36 cellular contexts compared by ENCODE assay signal in genomic region chr19:3194703-3195087, GRCh38. TPM values are rescaled to one million over a fixed set of nuclear protein-coding genes. Genes with fewer than 3 reads are reported as not detected.
"Had no signal": no experiment of that assay in that cellular context is flagged by ENCODE, and none has a peak within 500 bp of the region (broad histone marks: within the 10 kb centered on the region; RNA-seq: fewer than 3 reads in every experiment).

No MANE protein-coding gene starts in this region.

- H3K4me3 ChIP-seq: adrenal gland had no signal

- ATAC-seq: activated CD8-positive, alpha-beta T cell treated with anti-CD3 and anti-CD28 coated beads for 36 hours; activated naive CD4-positive, alpha-beta T cell treated with anti-CD3 and anti-CD28 coated beads, Interleukin-2, amount 50 U/mL, for 72 hours; activated T-cell treated with anti-CD3 and anti-CD28 coated beads, Interleukin-2, amount 50 U/mL, for 4 hours; activated T-cell treated with anti-CD3 and anti-CD28 coated beads, Interleukin-2, amount 50 U/mL, for 72 hours; activated T-helper 17 cell treated with anti-CD3 and anti-CD28 coated beads, Interleukin-2, amount 50 U/mL, for 72 hours had no signal

- H3K27ac ChIP-seq: adrenal gland, WERI-Rb-1 had no signal

- H3K4me3 Mint-ChIP-seq: activated B cell treated with CpG ODN at 0.5 μM for 24 hours; activated CD4-positive, alpha-beta memory T cell treated with anti-CD3 and anti-CD28 coated beads for 36 hours; activated CD4-positive, alpha-beta T cell treated with anti-CD3 and anti-CD28 coated beads, Interleukin-2, amount 10 ng/mL, durations not matched to agents 24 days and 14 days; activated CD8-positive, alpha-beta T cell treated with anti-CD3 and anti-CD28 coated beads for 36 hours; activated naive CD4-positive, alpha-beta T cell treated with anti-CD3 and anti-CD28 coated beads for 36 hours; activated naive CD8-positive, alpha-beta T cell treated with anti-CD3 and anti-CD28 coated beads for 36 hours; activated T-cell treated with anti-CD3 and anti-CD28 coated beads, Interleukin-2, amount 50 U/mL, for 4 hours; activated T-cell treated with anti-CD3 and anti-CD28 coated beads, Interleukin-2, amount 50 U/mL, for 72 hours; activated T-helper 1 cell treated with anti-CD3 and anti-CD28 coated beads, Interleukin-12 subunit alpha, Interleukin-12 subunit beta, Interleukin-2, Interleukin-4 antibody, amounts not matched to agents 30 ng/mL and 10 ng/mL and 1 ng/mL, durations not matched to agents 14 hours and 24 hours and 36 hours; activated T-helper 17 cell treated with anti-CD3 and anti-CD28 coated beads, Interleukin-2, amount 50 U/mL, for 72 hours; brain; T-helper 1 cell treated with Interleukin-12 subunit alpha and Interleukin-12 subunit beta and Interleukin-4 antibody, amounts not matched to agents 30 μg/mL and 1 μg/mL, for 36 hours; T-helper 2 cell treated with Interferon-gamma antibody and Interleukin-4, amounts not matched to agents 5 μg/mL and 100 μg/mL, for 36 hours had no signal

- DNase-seq: activated B cell treated with CpG ODN at 0.5 μM for 24 hours; activated CD4-positive, alpha-beta memory T cell treated with anti-CD3 and anti-CD28 coated beads for 36 hours; activated CD4-positive, alpha-beta T cell treated with anti-CD3 and anti-CD28 coated beads for 4 hours; activated CD4-positive, alpha-beta T cell treated with anti-CD3 and anti-CD28 coated beads, Interleukin-2, amount 10 ng/mL, durations not matched to agents 24 days and 14 days; activated CD4-positive, alpha-beta T cell treated with anti-CD3 and anti-CD28 coated beads, Interleukin-2, amount 50 U/mL, for 1 hour; activated CD4-positive, alpha-beta T cell treated with anti-CD3 and anti-CD28 coated beads, Interleukin-2, amount 50 U/mL, for 4 hours; activated CD4-positive, CD25-positive, alpha-beta regulatory T cell treated with anti-CD3 and anti-CD28 coated beads, Interleukin-2, amount 50 U/mL, for 72 hours; activated CD8-positive, alpha-beta memory T cell treated with anti-CD3 and anti-CD28 coated beads, Interleukin-2, amount 50 U/mL, for 4 hours; activated CD8-positive, alpha-beta T cell treated with anti-CD3 and anti-CD28 coated beads for 36 hours; activated effector memory CD4-positive, alpha-beta T cell treated with anti-CD3 and anti-CD28 coated beads, Interleukin-2, amount 50 U/mL, for 16 hours; activated gamma-delta T cell treated with Interleukin-2 at 50 U/mL for 16 hours; activated naive CD4-positive, alpha-beta T cell; activated naive CD4-positive, alpha-beta T cell treated with anti-CD3 and anti-CD28 coated beads for 36 hours; activated naive CD8-positive, alpha-beta T cell treated with anti-CD3 and anti-CD28 coated beads for 36 hours; activated T-cell treated with anti-CD3 and anti-CD28 coated beads for 4 hours; activated T-cell treated with anti-CD3 and anti-CD28 coated beads, Interleukin-2, amount 50 U/mL, for 1 hour; activated T-cell treated with anti-CD3 and anti-CD28 coated beads, Interleukin-2, amount 50 U/mL, for 4 hours; activated T-cell treated with anti-CD3 and anti-CD28 coated beads, Interleukin-2, amount 50 U/mL, for 72 hours; adrenal gland; amniotic stem cell; central memory CD4-positive, alpha-beta T cell; T-helper 1 cell; T-helper 2 cell; T-helper 9 cell; WERI-Rb-1 had no signal

- H3K36me3 Mint-ChIP-seq: activated naive CD4-positive, alpha-beta T cell treated with anti-CD3 and anti-CD28 coated beads, Interleukin-2, amount 50 U/mL, for 72 hours had no signal

- FAIRE-seq: colon, TTC549 had no signal

- H3K4me1 Mint-ChIP-seq: activated CD4-positive, alpha-beta T cell treated with anti-CD3 and anti-CD28 coated beads, Interleukin-2, amount 10 ng/mL, durations not matched to agents 24 days and 14 days; activated T-helper 17 cell treated with anti-CD3 and anti-CD28 coated beads, Interleukin-2, amount 50 U/mL, for 72 hours; brain had no signal

- H3K27me3 ChIP-seq: adrenal gland had no signal

- H3K9me3 ChIP-seq: adrenal gland had no signal

- H3K9me3 Mint-ChIP-seq: activated CD4-positive, alpha-beta memory T cell treated with anti-CD3 and anti-CD28 coated beads for 36 hours; activated CD4-positive, alpha-beta T cell treated with anti-CD3 and anti-CD28 coated beads, Interleukin-2, amount 10 ng/mL, durations not matched to agents 24 days and 14 days; activated CD8-positive, alpha-beta T cell treated with anti-CD3 and anti-CD28 coated beads for 36 hours; activated naive CD4-positive, alpha-beta T cell treated with anti-CD3 and anti-CD28 coated beads for 36 hours; activated naive CD4-positive, alpha-beta T cell treated with anti-CD3 and anti-CD28 coated beads, Interleukin-2, amount 50 U/mL, for 72 hours; activated naive CD8-positive, alpha-beta T cell treated with anti-CD3 and anti-CD28 coated beads for 36 hours; activated T-cell treated with anti-CD3 and anti-CD28 coated beads, Interleukin-2, amount 50 U/mL, for 4 hours; activated T-cell treated with anti-CD3 and anti-CD28 coated beads, Interleukin-2, amount 50 U/mL, for 72 hours; activated T-helper 1 cell treated with anti-CD3 and anti-CD28 coated beads, Interleukin-12 subunit alpha, Interleukin-12 subunit beta, Interleukin-2, Interleukin-4 antibody, amounts not matched to agents 30 ng/mL and 10 ng/mL and 1 ng/mL, durations not matched to agents 14 hours and 24 hours and 36 hours; activated T-helper 17 cell treated with anti-CD3 and anti-CD28 coated beads, Interleukin-2, amount 50 U/mL, for 72 hours; brain; T-helper 1 cell treated with Interleukin-12 subunit alpha and Interleukin-12 subunit beta and Interleukin-4 antibody, amounts not matched to agents 30 μg/mL and 1 μg/mL, for 36 hours; T-helper 2 cell treated with Interferon-gamma antibody and Interleukin-4, amounts not matched to agents 5 μg/mL and 100 μg/mL, for 36 hours had no signal

- H3K27ac Mint-ChIP-seq: activated B cell treated with CpG ODN at 0.5 μM for 24 hours; activated CD4-positive, alpha-beta memory T cell treated with anti-CD3 and anti-CD28 coated beads for 36 hours; activated CD4-positive, alpha-beta T cell treated with anti-CD3 and anti-CD28 coated beads, Interleukin-2, amount 10 ng/mL, durations not matched to agents 24 days and 14 days; activated CD8-positive, alpha-beta T cell treated with anti-CD3 and anti-CD28 coated beads for 36 hours; activated naive CD4-positive, alpha-beta T cell treated with anti-CD3 and anti-CD28 coated beads for 36 hours; activated naive CD8-positive, alpha-beta T cell treated with anti-CD3 and anti-CD28 coated beads for 36 hours; activated T-cell treated with anti-CD3 and anti-CD28 coated beads, Interleukin-2, amount 50 U/mL, for 72 hours; activated T-helper 1 cell treated with anti-CD3 and anti-CD28 coated beads, Interleukin-12 subunit alpha, Interleukin-12 subunit beta, Interleukin-2, Interleukin-4 antibody, amounts not matched to agents 30 ng/mL and 10 ng/mL and 1 ng/mL, durations not matched to agents 14 hours and 24 hours and 36 hours; activated T-helper 17 cell treated with anti-CD3 and anti-CD28 coated beads, Interleukin-2, amount 50 U/mL, for 72 hours; brain; T-helper 1 cell treated with Interleukin-12 subunit alpha and Interleukin-12 subunit beta and Interleukin-4 antibody, amounts not matched to agents 30 μg/mL and 1 μg/mL, for 36 hours; T-helper 2 cell treated with Interferon-gamma antibody and Interleukin-4, amounts not matched to agents 5 μg/mL and 100 μg/mL, for 36 hours had no signal

- H3K27me3 Mint-ChIP-seq: activated B cell treated with CpG ODN at 0.5 μM for 24 hours; activated CD4-positive, alpha-beta memory T cell treated with anti-CD3 and anti-CD28 coated beads for 36 hours; activated CD4-positive, alpha-beta T cell treated with anti-CD3 and anti-CD28 coated beads, Interleukin-2, amount 10 ng/mL, durations not matched to agents 24 days and 14 days; activated CD8-positive, alpha-beta T cell treated with anti-CD3 and anti-CD28 coated beads for 36 hours; activated naive CD8-positive, alpha-beta T cell treated with anti-CD3 and anti-CD28 coated beads for 36 hours; activated T-helper 17 cell treated with anti-CD3 and anti-CD28 coated beads, Interleukin-2, amount 50 U/mL, for 72 hours; brain had no signal

RNA-seq across cellular contexts. Expression of gene S1PR4, which starts 16.1 kb away (rescaled TPM):
- total RNA-seq: cerebellum had no signal

RNA-seq across cellular contexts. Expression of gene CELF5, which starts 29.8 kb away (rescaled TPM):
- total RNA-seq: activated B cell treated with CpG ODN at 0.5 μM for 24 hours; activated naive CD4-positive, alpha-beta T cell treated with anti-CD3 and anti-CD28 coated beads for 36 hours; aorta; cardiac septum had no signal
